9 cellular contexts compared by ENCODE assay signal in genomic region chr22:36435516-36436415, GRCh38. TPM values are rescaled to one million over a fixed set of nuclear protein-coding genes. Genes with fewer than 3 reads are reported as not detected.
DNase-seq lines count a peak whose midpoint lies in the region; FAIRE-seq and TF ChIP-seq lines count a peak whose summit lies in the region.
"Had no signal": no experiment of that assay in that cellular context is flagged by ENCODE, and none has a peak within 500 bp of the region (broad histone marks: within the 10 kb centered on the region; RNA-seq: fewer than 3 reads in every experiment).

No MANE protein-coding gene starts in this region.

- in situ Hi-C loops in GM13976 (cut with MboI; ENCODE audit: low sequenced_read_pairs, unreplicated experiment), result no loop called here

- FAIRE-seq in frontal cortex (lab: Jason Lieb, UNC), result no peak

- no peak for TF ChIP-seq CTCF in GM13976 (IDR thresholded peaks at IDR 0.05; ENCODE audit: borderline replicate concordance, control extremely low read depth, extremely low read depth, insufficient read depth, missing control alignments)

- DNase-seq in GM13976 (ENCODE audit: low spot score), result peak; percentile 69
- peak; percentile 43 for DNase-seq in NCI-H146 (lab: John Stamatoyannopoulos, UW)
- DNase-seq in activated CD8-positive, alpha-beta memory T cell treated with anti-CD3 and anti-CD28 coated beads for 24 hours, result peak; percentile 83
- peak; percentile 63 for DNase-seq in iPS-NIHi7 (ENCODE audit: extremely low spot score)
- DNase-seq in stimulated activated CD8-positive, alpha-beta memory T cell treated with anti-CD3 and anti-CD28 coated beads, Interleukin-7, amount 100 ng/mL, for 1 hour (ENCODE audit: low read depth in 2 of 2), result peak; percentile 23 to 48
- DNase-seq in frontal cortex (ENCODE audit: low spot score in 2 of 2), result no peak
- no peak for DNase-seq in medulla oblongata (ENCODE audit: extremely low spot score)
- DNase-seq in COR-L47 (lab: John Stamatoyannopoulos, UW), result no peak
- DNase-seq: heart right ventricle had no signal

RNA-seq across cellular contexts. Expression of gene TXN2, which starts 45.7 kb away (rescaled TPM):
- 17.9 TPM for total RNA-seq in frontal cortex

RNA-seq across cellular contexts. Expression of gene MYH9, which starts 48.0 kb away (rescaled TPM):
- total RNA-seq in frontal cortex, result 32.2 TPM

Comparison
In these comparisons a context has a peak if more than half of its experiments do, and no peak if none do; other contexts are left out.
1. DNase-seq: peak in GM13976 (single experiment), NCI-H146 (single experiment), activated CD8-positive, alpha-beta memory T cell treated with anti-CD3 and anti-CD28 coated beads for 24 hours (single experiment), iPS-NIHi7 (single experiment) and stimulated activated CD8-positive, alpha-beta memory T cell treated with anti-CD3 and anti-CD28 coated beads, Interleukin-7, amount 100 ng/mL, for 1 hour (2 of 2); none in frontal cortex (0 of 2), medulla oblongata (single experiment) and COR-L47 (single experiment).